In genomic region chr22:41447435-41448188, GRCh38 we compare ENCODE assay signal across 8 cellular contexts. TPM values are rescaled to one million over a fixed set of nuclear protein-coding genes. Genes with fewer than 3 reads are reported as not detected.
DNase-seq lines count a peak whose midpoint lies in the region; ATAC-seq and TF ChIP-seq lines count a peak whose summit lies in the region.

No MANE protein-coding gene starts in this region.

- H3K4me3 ChIP-seq in BLaER1 (peak overlapping the region; percentile 98), OCI-LY3 (ENCODE audit: low read length) (peak overlapping the region; percentile 84), esophagus muscularis mucosa (peak overlapping the region; percentile 88 to 100 (median 98))

- H3K27me3 ChIP-seq in BLaER1 (no peaks in the 10 kb centered on the region), OCI-LY3 (ENCODE audit: low read depth, low read length) (no peaks in the 10 kb centered on the region), esophagus muscularis mucosa (peaks cover 0 to 5% (median 0%) of the 10 kb centered on the region in 4 donors)

- intact Hi-C loops in esophagus muscularis mucosa (cut with DNase I): no loop called here

- H3K4me1 Mint-ChIP-seq in activated T-cell treated with anti-CD3 and anti-CD28 coated beads, Interleukin-2, amount 50 U/mL, for 4 hours (ENCODE audit: low read depth): peaks cover 14% of the 10 kb centered on the region

- peaks cover 7% of the 10 kb centered on the region for H3K36me3 Mint-ChIP-seq in activated T-cell treated with anti-CD3 and anti-CD28 coated beads, Interleukin-2, amount 50 U/mL, for 4 hours (ENCODE audit: insufficient read depth)

- 0 out of 2 replicates have a peak overlapping the region, but pooled peaks have one; percentile 3 for H2AFZ ChIP-seq in OCI-LY3 (ENCODE audit: low read depth, low read length)

- H3K79me2 ChIP-seq in OCI-LY3 (ENCODE audit: low read length): peaks cover 51% of the 10 kb centered on the region

- DNase-seq in activated T-cell treated with anti-CD3 and anti-CD28 coated beads, Interleukin-2, amount 50 U/mL, for 4 hours: peak; percentile 47
- DNase-seq in esophagus muscularis mucosa (ENCODE audit: extremely low spot score): no peak
- DNase-seq in myocyte (ENCODE audit: low read depth): peak; percentile 74
- DNase-seq in stimulated activated naive CD4-positive, alpha-beta T cell treated with Interleukin-2 at 50 U/mL for 16 hours (lab: John Stamatoyannopoulos, UW): peak; percentile 50

- H4K20me1 ChIP-seq in BLaER1: peaks cover 29% of the 10 kb centered on the region
- H4K20me1 ChIP-seq in OCI-LY3 (ENCODE audit: insufficient read depth, low read length): no peaks in the 10 kb centered on the region; the same call in 1 of the 2 replicates

- H3K9me3 ChIP-seq in BLaER1 (no peaks in the 10 kb centered on the region), OCI-LY3 (ENCODE audit: insufficient read depth, low read length) (no peaks in the 10 kb centered on the region), esophagus muscularis mucosa (no peaks in the 10 kb centered on the region)

- no peaks in the 10 kb centered on the region for H3K27me3 Mint-ChIP-seq in activated T-cell treated with anti-CD3 and anti-CD28 coated beads, Interleukin-2, amount 50 U/mL, for 4 hours (ENCODE audit: low read depth)

- H3K9me3 Mint-ChIP-seq in activated T-cell treated with anti-CD3 and anti-CD28 coated beads, Interleukin-2, amount 50 U/mL, for 4 hours: no peaks in the 10 kb centered on the region

- ATAC-seq in HG02642 (IDR thresholded peaks at IDR 0.05; ENCODE audit: poor library complexity, unreplicated experiment) (peak; percentile 10), GM19324 (IDR thresholded peaks at IDR 0.05; ENCODE audit: low FRiP score, unreplicated experiment) (no peak)
- peak; percentile 12 to 23 for ATAC-seq in activated T-cell treated with anti-CD3 and anti-CD28 coated beads, Interleukin-2, amount 50 U/mL, for 4 hours

- TF ChIP-seq CTCF in OCI-LY3 (IDR thresholded peaks at IDR 0.05; ENCODE audit: low read depth, low read length) (no peak), esophagus muscularis mucosa (IDR thresholded peaks at IDR 0.05) (no peak)

- no peak for TF ChIP-seq EP300 in esophagus muscularis mucosa (IDR thresholded peaks at IDR 0.05)

- H3K27ac ChIP-seq in BLaER1 (peak overlapping the region; percentile 96), OCI-LY3 (ENCODE audit: low read length) (peak overlapping the region; percentile 87), esophagus muscularis mucosa (replicated peaks in 1 of 4) (peak overlapping the region; percentile 99 to 100 (median 100))

- H3K9ac ChIP-seq in BLaER1 (peak overlapping the region; percentile 92), OCI-LY3 (ENCODE audit: low read length) (peak overlapping the region; percentile 93)

- 0% methylated on average over 30 of the region's 63 CpGs for WGBS in esophagus muscularis mucosa

- H3K36me3 ChIP-seq in BLaER1 (peaks cover 11% of the 10 kb centered on the region), OCI-LY3 (replicated peaks; ENCODE audit: low read depth, low read length) (peaks cover 3% of the 10 kb centered on the region), esophagus muscularis mucosa (peaks cover 0 to 8% (median 7%) of the 10 kb centered on the region in 4 donors)

- H3K4me1 ChIP-seq in BLaER1 (peaks cover 37% of the 10 kb centered on the region), OCI-LY3 (ENCODE audit: low read length) (peaks cover 14% of the 10 kb centered on the region), esophagus muscularis mucosa (peaks cover 21 to 24% (median 23%) of the 10 kb centered on the region in 4 donors)

- H3K4me2 ChIP-seq in BLaER1: peak overlapping the region; percentile 86
- H3K4me2 ChIP-seq in OCI-LY3 (ENCODE audit: low read length): peak overlapping the region; percentile 76

- TF ChIP-seq POLR2A in esophagus muscularis mucosa (IDR thresholded peaks at IDR 0.05; ENCODE audit: low read depth): no peak

- H3K4me3 Mint-ChIP-seq in activated T-cell treated with anti-CD3 and anti-CD28 coated beads, Interleukin-2, amount 50 U/mL, for 4 hours: peak overlapping the region; percentile 97

RNA-seq across cellular contexts. Expression of gene TOB2, which starts 1.0 kb away (rescaled TPM):
- 10 to 100 TPM; 56.4 to 69.6 (median 61.0) TPM for total RNA-seq in activated T-cell treated with anti-CD3 and anti-CD28 coated beads, Interleukin-2, amount 50 U/mL, for 4 hours
- total RNA-seq in esophagus muscularis mucosa: 100 to 1,000 TPM in 1 of 4 donors, 10 to 100 TPM in 3; 56.2 to 100 (median 93.0) TPM
- total RNA-seq in myocyte: 21.4 and 26.2 TPM in 2 replicates
- polyA plus RNA-seq in myocyte (2012): 17.6 TPM

RNA-seq across cellular contexts. Expression of gene PHF5A, which starts 20.9 kb away (rescaled TPM):
- total RNA-seq in activated T-cell treated with anti-CD3 and anti-CD28 coated beads, Interleukin-2, amount 50 U/mL, for 4 hours: 100 to 1,000 TPM; 138 to 164 (median 144) TPM
- total RNA-seq in esophagus muscularis mucosa: 10 to 100 TPM; 36.5 to 46.1 (median 42.2) TPM
- total RNA-seq in myocyte: 40.0 and 47.2 TPM in 2 replicates
- 31.6 TPM for polyA plus RNA-seq in myocyte (2012)

RNA-seq across cellular contexts. Expression of gene ACO2, which starts 21.3 kb away (rescaled TPM):
- total RNA-seq in activated T-cell treated with anti-CD3 and anti-CD28 coated beads, Interleukin-2, amount 50 U/mL, for 4 hours: 100 to 1,000 TPM; 128 to 133 (median 130) TPM
- total RNA-seq in esophagus muscularis mucosa (100 to 1,000 TPM; 141 to 214 (median 166) TPM), myocyte (107 and 122 TPM in 2 replicates)
- 90.7 TPM for polyA plus RNA-seq in myocyte (2012)
